8 cellular contexts compared by ENCODE assay signal in genomic region chr19:55606471-55606787, GRCh38. TPM values are rescaled to one million over a fixed set of nuclear protein-coding genes. Genes with fewer than 3 reads are reported as not detected.
DNase-seq lines count a peak whose midpoint lies in the region; ATAC-seq and TF ChIP-seq lines count a peak whose summit lies in the region.

No MANE protein-coding gene starts in this region.

- H3K36me3 ChIP-seq in CD4-positive, CD25-positive, alpha-beta regulatory T cell (ENCODE audit: control insufficient read depth, insufficient read depth, low read length), result peaks cover 15% of the 10 kb centered on the region
- H3K36me3 ChIP-seq in OCI-LY3 (replicated peaks; ENCODE audit: low read depth, low read length), result peaks cover 28% of the 10 kb centered on the region
- H3K36me3 ChIP-seq in endodermal cell (ENCODE audit: control insufficient read depth, insufficient read depth, low read length), result peaks cover 21% of the 10 kb centered on the region
- H3K36me3 ChIP-seq in neuronal stem cell (replicated peaks in 1 of 2; ENCODE audit: control insufficient read depth in 2 of 2, insufficient read depth in 2 of 2, low read length in 2 of 2), result peaks cover 7 to 42% of the 10 kb centered on the region in 2 donors

- no peak overlapping the region for H4K8ac ChIP-seq in neuronal stem cell (ENCODE audit: low read depth, low read length)

- TF ChIP-seq CTCF in OCI-LY3 (IDR thresholded peaks at IDR 0.05; ENCODE audit: low read depth, low read length), result no peak
- no peak for TF ChIP-seq CTCF in endodermal cell (conservative IDR thresholded peaks at IDR 0.05)

- H2BK15ac ChIP-seq in neuronal stem cell (ENCODE audit: low read length), result no peak overlapping the region

- 34 to 53% methylated on average over 7 to 12 of the region's 12 CpGs for WGBS in endodermal cell (ENCODE audit: insufficient coverage in 1 of 2, insufficient read length in 1 of 2), 2 experiments
- WGBS in neuronal stem cell (ENCODE audit: extremely low coverage in 2 of 2, insufficient read length in 2 of 2, insufficient replicate concordance in 1 of 2), 2 donors, result no CpG with 5 or more reads among the region's 12 CpGs

- H2AFZ ChIP-seq in OCI-LY3 (ENCODE audit: low read depth, low read length), result no peak overlapping the region
- H2AFZ ChIP-seq in neuronal stem cell (ENCODE audit: low read length), result no peak overlapping the region

- peak overlapping the region; percentile 84 for H3K4me3 ChIP-seq in CD4-positive, CD25-positive, alpha-beta regulatory T cell (ENCODE audit: low read depth, low read length)
- H3K4me3 ChIP-seq in OCI-LY3 (ENCODE audit: low read length) (peak overlapping the region; percentile 91), endodermal cell (ENCODE audit: low read length) (peak overlapping the region; percentile 92), neuronal stem cell (ENCODE audit: low read length in 2 of 2) (peak overlapping the region; percentile 73 to 78)

- H3K4me3 Mint-ChIP-seq in CD4-positive, CD25-positive, alpha-beta regulatory T cell, result peak overlapping the region; percentile 90 to 97 (median 94)
- H3K4me3 Mint-ChIP-seq in endodermal cell, result peak overlapping the region; percentile 91

- H4K91ac ChIP-seq in neuronal stem cell (ENCODE audit: low read depth, low read length, poor library complexity), result no peak overlapping the region

- no peak overlapping the region for H2BK120ac ChIP-seq in neuronal stem cell (ENCODE audit: low read depth, low read length)

- peaks cover 15 to 72% (median 42%) of the 10 kb centered on the region in 4 donors for H3K4me1 Mint-ChIP-seq in CD4-positive, CD25-positive, alpha-beta regulatory T cell
- H3K4me1 Mint-ChIP-seq in endodermal cell, result peaks cover 14% of the 10 kb centered on the region

- peaks cover 51% of the 10 kb centered on the region for H3K79me2 ChIP-seq in OCI-LY3 (ENCODE audit: low read length)

- no peak overlapping the region for H3K4ac ChIP-seq in neuronal stem cell (ENCODE audit: low read length)

- H3K79me1 ChIP-seq in neuronal stem cell (ENCODE audit: low read depth, low read length), result peaks cover 7% of the 10 kb centered on the region

- no peak overlapping the region for H3K23ac ChIP-seq in neuronal stem cell (ENCODE audit: low read depth, low read length, poor library complexity)

- H3K9ac ChIP-seq in OCI-LY3 (ENCODE audit: low read length) (peak overlapping the region; percentile 97), endodermal cell (ENCODE audit: extremely low read depth, low read length, poor library complexity, severe bottlenecking) (peak overlapping the region; percentile 31), neuronal stem cell (ENCODE audit: low read depth, low read length, poor library complexity) (peak overlapping the region; percentile 81)

- no peak overlapping the region for H2BK5ac ChIP-seq in neuronal stem cell (ENCODE audit: low read length)

- no peak for DNase-seq in CD4-positive, CD25-positive, alpha-beta regulatory T cell
- DNase-seq in endodermal cell, result no peak
- no peak for DNase-seq in neuronal stem cell (ENCODE audit: low spot score)
- DNase-seq in hippocampal formation (lab: John Stamatoyannopoulos, UW), result no peak
- no peak for DNase-seq in head of caudate nucleus

- no peaks in the 10 kb centered on the region for H4K20me1 ChIP-seq in OCI-LY3 (ENCODE audit: insufficient read depth, low read length)

- H3K9me3 Mint-ChIP-seq in CD4-positive, CD25-positive, alpha-beta regulatory T cell, result no peaks in the 10 kb centered on the region
- no peaks in the 10 kb centered on the region for H3K9me3 Mint-ChIP-seq in endodermal cell

- H3K27ac Mint-ChIP-seq in CD4-positive, CD25-positive, alpha-beta regulatory T cell, result peak overlapping the region; percentile 96 to 99 (median 98)
- peak overlapping the region; percentile 95 for H3K27ac Mint-ChIP-seq in endodermal cell

- no peaks in the 10 kb centered on the region for H3K9me3 ChIP-seq in CD4-positive, CD25-positive, alpha-beta regulatory T cell (ENCODE audit: control insufficient read depth in 2 of 2, low read length in 2 of 2)
- no peaks in the 10 kb centered on the region for H3K9me3 ChIP-seq in OCI-LY3 (ENCODE audit: insufficient read depth, low read length)
- H3K9me3 ChIP-seq in endodermal cell (ENCODE audit: control insufficient read depth, low read length), result no peaks in the 10 kb centered on the region
- peaks cover 0 to 7% of the 10 kb centered on the region in 2 donors for H3K9me3 ChIP-seq in neuronal stem cell (replicated peaks in 1 of 2; ENCODE audit: control insufficient read depth in 2 of 2, insufficient read depth in 1 of 2, low read depth in 1 of 2, low read length in 2 of 2)

- intact Hi-C loops in head of caudate nucleus (cut with DNase I), result no loop called here

- peaks cover 27% of the 10 kb centered on the region for H3K36me3 Mint-ChIP-seq in CD4-positive, CD25-positive, alpha-beta regulatory T cell
- H3K36me3 Mint-ChIP-seq in endodermal cell (ENCODE audit: low read depth), result peaks cover 38% of the 10 kb centered on the region

- H2BK12ac ChIP-seq in neuronal stem cell (ENCODE audit: low read length), result no peak overlapping the region

- H3K4me2 ChIP-seq in OCI-LY3 (ENCODE audit: low read length) (peak overlapping the region; percentile 95), neuronal stem cell (ENCODE audit: insufficient read depth, low read length, poor library complexity, severe bottlenecking) (peak overlapping the region; percentile 89)

- H2AK5ac ChIP-seq in neuronal stem cell (ENCODE audit: low read depth, low read length), result peak overlapping the region; percentile 10

- H3K27ac ChIP-seq in CD4-positive, CD25-positive, alpha-beta regulatory T cell (ENCODE audit: insufficient read depth, low read length, poor library complexity, severe bottlenecking), result peak overlapping the region; percentile 93
- H3K27ac ChIP-seq in OCI-LY3 (ENCODE audit: low read length), result peak overlapping the region; percentile 88
- H3K27ac ChIP-seq in endodermal cell (ENCODE audit: low read depth, low read length), result no peak overlapping the region
- H3K27ac ChIP-seq in neuronal stem cell (replicated peaks; ENCODE audit: low read length), result peak overlapping the region; percentile 27

- H3K27me3 ChIP-seq in CD4-positive, CD25-positive, alpha-beta regulatory T cell (ENCODE audit: control insufficient read depth, insufficient read depth, low read length), result no peaks in the 10 kb centered on the region
- no peaks in the 10 kb centered on the region for H3K27me3 ChIP-seq in OCI-LY3 (ENCODE audit: low read depth, low read length)
- no peaks in the 10 kb centered on the region for H3K27me3 ChIP-seq in endodermal cell (ENCODE audit: control insufficient read depth, insufficient read depth, low read length, poor library complexity, severe bottlenecking)
- no peaks in the 10 kb centered on the region for H3K27me3 ChIP-seq in neuronal stem cell (ENCODE audit: control insufficient read depth in 3 of 3, insufficient read depth in 3 of 3, low read depth in 1 of 3, low read length in 3 of 3)

- H3K27me3 Mint-ChIP-seq in CD4-positive, CD25-positive, alpha-beta regulatory T cell, result no peaks in the 10 kb centered on the region
- H3K27me3 Mint-ChIP-seq in endodermal cell (ENCODE audit: insufficient read depth), result no peaks in the 10 kb centered on the region

- peaks cover 22% of the 10 kb centered on the region for H3K4me1 ChIP-seq in CD4-positive, CD25-positive, alpha-beta regulatory T cell (ENCODE audit: control insufficient read depth, insufficient read depth, low read length, poor library complexity, severe bottlenecking)
- peaks cover 20% of the 10 kb centered on the region for H3K4me1 ChIP-seq in OCI-LY3 (ENCODE audit: low read length)
- H3K4me1 ChIP-seq in endodermal cell (ENCODE audit: control insufficient read depth, insufficient read depth, low read length), result peaks cover 4% of the 10 kb centered on the region
- peaks cover 4 to 9% of the 10 kb centered on the region in 2 donors for H3K4me1 ChIP-seq in neuronal stem cell (ENCODE audit: control insufficient read depth in 2 of 2, insufficient read depth in 1 of 2, low read depth in 1 of 2, low read length in 2 of 2)

- ATAC-seq in CD4-positive, CD25-positive, alpha-beta regulatory T cell (ENCODE audit: low read depth in 2 of 2), result no peak
- no peak for ATAC-seq in HG02588 (IDR thresholded peaks at IDR 0.05; ENCODE audit: unreplicated experiment)
- ATAC-seq in GM18909 (IDR thresholded peaks at IDR 0.05; ENCODE audit: poor library complexity, unreplicated experiment), result no peak

- H3K14ac ChIP-seq in neuronal stem cell (ENCODE audit: low read length), result no peak overlapping the region

- H3K18ac ChIP-seq in neuronal stem cell (ENCODE audit: low read length), result no peak overlapping the region

RNA-seq across cellular contexts. Expression of gene ZNF865, which starts 1.0 kb away (rescaled TPM):
- total RNA-seq in CD4-positive, CD25-positive, alpha-beta regulatory T cell, result 12.8 TPM
- polyA plus RNA-seq in CD4-positive, CD25-positive, alpha-beta regulatory T cell, result under 1 TPM; 0.05 to 0.13 (median 0.10) TPM
- total RNA-seq in endodermal cell, result 10 to 100 TPM; 14.5 to 14.9 TPM
- 12.0 TPM for polyA plus RNA-seq in endodermal cell (2013, experiment 1 of 2)
- polyA plus RNA-seq in endodermal cell (2013, experiment 2 of 2), result 11.0 TPM
- 12.2 TPM for polyA plus RNA-seq in neuronal stem cell (2013, experiment 1 of 2)
- polyA plus RNA-seq in neuronal stem cell (2013, experiment 2 of 2), result 12.0 TPM

RNA-seq across cellular contexts. Expression of gene ZNF524, which starts 6.3 kb away (rescaled TPM):
- total RNA-seq in CD4-positive, CD25-positive, alpha-beta regulatory T cell, result 13.7 TPM
- 10 to 100 TPM; 38.5 to 53.7 (median 44.5) TPM for polyA plus RNA-seq in CD4-positive, CD25-positive, alpha-beta regulatory T cell
- 1 to 10 TPM; 5.0 to 5.8 TPM for total RNA-seq in endodermal cell
- 6.4 TPM for polyA plus RNA-seq in endodermal cell (2013, experiment 1 of 2)
- 4.8 TPM for polyA plus RNA-seq in endodermal cell (2013, experiment 2 of 2)
- 3.1 TPM for polyA plus RNA-seq in neuronal stem cell (2013, experiment 1 of 2)
- polyA plus RNA-seq in neuronal stem cell (2013, experiment 2 of 2), result 3.8 TPM

RNA-seq across cellular contexts. Expression of gene FIZ1, which starts 7.1 kb away (rescaled TPM):
- 13.0 TPM for total RNA-seq in CD4-positive, CD25-positive, alpha-beta regulatory T cell
- polyA plus RNA-seq in CD4-positive, CD25-positive, alpha-beta regulatory T cell, result 1 to 10 TPM; 1.3 to 3.5 (median 1.5) TPM
- total RNA-seq in endodermal cell, result 10 to 100 TPM; 19.7 to 21.1 TPM
- 17.9 TPM for polyA plus RNA-seq in endodermal cell (2013, experiment 1 of 2)
- 15.7 TPM for polyA plus RNA-seq in endodermal cell (2013, experiment 2 of 2)
- polyA plus RNA-seq in neuronal stem cell (2013, experiment 1 of 2), result 19.2 TPM
- polyA plus RNA-seq in neuronal stem cell (2013, experiment 2 of 2), result 18.4 TPM

RNA-seq across cellular contexts. Expression of gene ZNF784, which starts 17.9 kb away (rescaled TPM):
- total RNA-seq in CD4-positive, CD25-positive, alpha-beta regulatory T cell, result 11.1 TPM
- 1 to 10 TPM; 1.0 to 2.4 (median 1.6) TPM for polyA plus RNA-seq in CD4-positive, CD25-positive, alpha-beta regulatory T cell
- 10 to 100 TPM in 1 of 2 donors, 1 to 10 TPM in 1; 7.2 to 10.7 TPM for total RNA-seq in endodermal cell
- 15.0 TPM for polyA plus RNA-seq in endodermal cell (2013, experiment 1 of 2)
- polyA plus RNA-seq in endodermal cell (2013, experiment 2 of 2), result 13.7 TPM
- 6.9 TPM for polyA plus RNA-seq in neuronal stem cell (2013, experiment 1 of 2)
- polyA plus RNA-seq in neuronal stem cell (2013, experiment 2 of 2), result 6.6 TPM

RNA-seq across cellular contexts. Expression of gene ZNF579, which starts 25.8 kb away (rescaled TPM):
- total RNA-seq in CD4-positive, CD25-positive, alpha-beta regulatory T cell, result 4.2 TPM
- polyA plus RNA-seq in CD4-positive, CD25-positive, alpha-beta regulatory T cell, result under 1 TPM in 3 of 4 donors, not detected in 1; 0.13 to 0.24 (median 0.14) TPM
- 10 to 100 TPM; 27.5 to 30.7 TPM for total RNA-seq in endodermal cell
- polyA plus RNA-seq in endodermal cell (2013, experiment 1 of 2), result 24.8 TPM
- polyA plus RNA-seq in endodermal cell (2013, experiment 2 of 2), result 21.8 TPM
- polyA plus RNA-seq in neuronal stem cell (2013, experiment 1 of 2), result 34.7 TPM
- polyA plus RNA-seq in neuronal stem cell (2013, experiment 2 of 2), result 32.1 TPM

Comparison
In these comparisons a context has a peak if more than half of its experiments do, and no peak if none do; other contexts are left out.
1. H3K9ac ChIP-seq: peak in every context shown above with its lines; median percentile 97 in OCI-LY3; 81 in neuronal stem cell; 31 in endodermal cell.